In the genomic region with DNA sequence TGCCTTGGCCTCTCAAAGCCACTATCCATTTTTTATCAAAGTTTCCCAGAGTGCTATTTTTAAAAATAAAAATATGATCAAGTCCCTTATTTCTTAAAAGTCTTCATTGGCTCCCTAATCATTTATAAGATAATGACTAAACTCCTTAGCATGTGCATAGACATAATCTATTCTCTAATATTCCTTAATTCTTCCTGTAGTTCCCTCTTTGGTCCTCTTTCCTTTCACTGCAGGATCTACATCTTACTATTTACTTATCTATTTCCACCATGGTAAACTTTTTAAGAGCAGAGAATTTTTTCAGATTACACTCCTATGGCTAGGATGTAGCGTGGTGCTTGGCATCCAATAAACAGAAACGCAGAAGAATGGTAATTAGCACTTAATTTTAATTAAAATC, we compare ENCODE assay signal across 1 cellular context.
TF ChIP-seq lines count a peak whose summit lies in the region.

No MANE protein-coding gene starts in this region.

TF ChIP-seq in K562, 482 proteins besides CTCF, POLR2A, EP300 and RAD21:
- TF ChIP-seq ZNF24 (IDR thresholded peaks at IDR 0.05) (no peak), HINFP (tag; conservative IDR thresholded peaks at IDR 0.05; ENCODE audit: low read depth) (peak; percentile 92)
